8 cellular contexts compared by ENCODE assay signal in genomic region chr6:31659649-31660223, GRCh38. TPM values are rescaled to one million over a fixed set of nuclear protein-coding genes. Genes with fewer than 3 reads are reported as not detected.
DNase-seq lines count a peak whose midpoint lies in the region; ATAC-seq and TF ChIP-seq lines count a peak whose summit lies in the region.

No MANE protein-coding gene starts in this region.

- peak overlapping the region; percentile 95 for H3K27ac Mint-ChIP-seq in dendritic cell treated with granulocyte-macrophage colony-stimulating factor and Interleukin-4, amounts not matched to agents 40 ng/mL and 50 ng/mL, for 4 days

- peak overlapping the region; percentile 83 for H3K4me3 Mint-ChIP-seq in dendritic cell treated with granulocyte-macrophage colony-stimulating factor and Interleukin-4, amounts not matched to agents 40 ng/mL and 50 ng/mL, for 4 days

- TF ChIP-seq CTCF in GM12864 (IDR thresholded peaks at IDR 0.05; ENCODE audit: low read depth, low read length, missing control alignments) (no peak), mucosa of descending colon (IDR thresholded peaks at IDR 0.05) (no peak)

- no peak for DNase-seq in GM12864 (ENCODE audit: low read depth)
- DNase-seq in NT2/D1 (ENCODE audit: low read depth, low spot score) = no peak
- DNase-seq in mucosa of descending colon = peak in 2 of 3 donors; percentile 40 to 64
- no peak for DNase-seq in NCI-H1048 (lab: John Stamatoyannopoulos, UW)
- no peak for DNase-seq in NCI-H1417 (lab: John Stamatoyannopoulos, UW)

- peaks cover 11% of the 10 kb centered on the region for H3K4me1 ChIP-seq in NT2/D1 (ENCODE audit: insufficient read depth, insufficient read length)
- H3K4me1 ChIP-seq in mucosa of descending colon (ENCODE audit: low read depth) = peaks cover 50% of the 10 kb centered on the region

- peak overlapping the region; percentile 91 for H3K9ac ChIP-seq in NT2/D1 (ENCODE audit: insufficient read length, low read depth)

- H3K9me3 ChIP-seq in NT2/D1 (ENCODE audit: insufficient read depth, low read length) = no peaks in the 10 kb centered on the region
- H3K9me3 ChIP-seq in mucosa of descending colon = no peaks in the 10 kb centered on the region

- peaks cover 90% of the 10 kb centered on the region for H3K36me3 Mint-ChIP-seq in dendritic cell treated with granulocyte-macrophage colony-stimulating factor and Interleukin-4, amounts not matched to agents 40 ng/mL and 50 ng/mL, for 4 days (ENCODE audit: low read depth)

- ATAC-seq in mucosa of descending colon (peak; percentile 38), GM21737 (IDR thresholded peaks at IDR 0.05; ENCODE audit: unreplicated experiment) (no peak), GM21447 (IDR thresholded peaks at IDR 0.05; ENCODE audit: unreplicated experiment) (no peak)

- no peaks in the 10 kb centered on the region for H3K9me3 Mint-ChIP-seq in dendritic cell treated with granulocyte-macrophage colony-stimulating factor and Interleukin-4, amounts not matched to agents 40 ng/mL and 50 ng/mL, for 4 days

- no peaks in the 10 kb centered on the region for H3K27me3 Mint-ChIP-seq in dendritic cell treated with granulocyte-macrophage colony-stimulating factor and Interleukin-4, amounts not matched to agents 40 ng/mL and 50 ng/mL, for 4 days

- peak overlapping the region; percentile 92 for H3K4me3 ChIP-seq in GM12864 (ENCODE audit: low read depth, low read length)
- peak overlapping the region; percentile 75 for H3K4me3 ChIP-seq in NT2/D1 (ENCODE audit: insufficient read length, low read depth)
- peak overlapping the region; percentile 59 for H3K4me3 ChIP-seq in mucosa of descending colon

- intact Hi-C loops in dendritic cell treated with granulocyte-macrophage colony-stimulating factor and Interleukin-4, amounts not matched to agents 40 ng/mL and 50 ng/mL, for 4 days (cut with micrococcal nuclease) = loop anchor here (1.0 kb wide), 1 partner anchor 7 kb away; the partner anchor contains the start of gene BAG6
- intact Hi-C loops in mucosa of descending colon (cut with DNase I, micrococcal nuclease) = no loop called here

- no peaks in the 10 kb centered on the region for H3K27me3 ChIP-seq in NT2/D1 (ENCODE audit: insufficient read depth, insufficient read length)

- peaks cover 85% of the 10 kb centered on the region for H3K4me1 Mint-ChIP-seq in dendritic cell treated with granulocyte-macrophage colony-stimulating factor and Interleukin-4, amounts not matched to agents 40 ng/mL and 50 ng/mL, for 4 days (ENCODE audit: low read depth)

- H3K36me3 ChIP-seq in NT2/D1 (ENCODE audit: insufficient read depth, insufficient read length, low read length) (peaks cover 51% of the 10 kb centered on the region), mucosa of descending colon (ENCODE audit: low read depth) (no peaks in the 10 kb centered on the region)

RNA-seq across cellular contexts. Expression of gene C6orf47, which starts 0.8 kb away (rescaled TPM):
- 10 to 100 TPM; 28.5 to 33.0 (median 32.3) TPM for total RNA-seq in mucosa of descending colon

RNA-seq across cellular contexts. Expression of gene APOM, which starts 4.0 kb away (rescaled TPM):
- total RNA-seq in mucosa of descending colon = 1 to 10 TPM; 2.2 to 2.7 (median 2.4) TPM

RNA-seq across cellular contexts. Expression of gene GPANK1, which starts 5.1 kb away (rescaled TPM):
- 10 to 100 TPM; 13.4 to 17.7 (median 17.4) TPM for total RNA-seq in mucosa of descending colon

RNA-seq across cellular contexts. Expression of gene CSNK2B, which starts 6.1 kb away (rescaled TPM):
- total RNA-seq in mucosa of descending colon = 100 to 1,000 TPM; 125 to 147 (median 134) TPM

RNA-seq across cellular contexts. Expression of gene BAG6, which starts 7.3 kb away (rescaled TPM):
- total RNA-seq in mucosa of descending colon = 100 to 1,000 TPM; 282 to 298 (median 293) TPM

Comparison
In these comparisons a context has a peak if more than half of its experiments do, and no peak if none do; other contexts are left out.
1. DNase-seq: peak in mucosa of descending colon (2 of 3); none in GM12864 (single experiment), NT2/D1 (single experiment), NCI-H1048 (single experiment) and NCI-H1417 (0 of 3).
2. Peak in every context shown above with its lines, with median percentiles within 50 percentile points of each other: H3K4me3 ChIP-seq.